Comparison of ENCODE assay signal across 17 cellular contexts in the genomic region with DNA sequence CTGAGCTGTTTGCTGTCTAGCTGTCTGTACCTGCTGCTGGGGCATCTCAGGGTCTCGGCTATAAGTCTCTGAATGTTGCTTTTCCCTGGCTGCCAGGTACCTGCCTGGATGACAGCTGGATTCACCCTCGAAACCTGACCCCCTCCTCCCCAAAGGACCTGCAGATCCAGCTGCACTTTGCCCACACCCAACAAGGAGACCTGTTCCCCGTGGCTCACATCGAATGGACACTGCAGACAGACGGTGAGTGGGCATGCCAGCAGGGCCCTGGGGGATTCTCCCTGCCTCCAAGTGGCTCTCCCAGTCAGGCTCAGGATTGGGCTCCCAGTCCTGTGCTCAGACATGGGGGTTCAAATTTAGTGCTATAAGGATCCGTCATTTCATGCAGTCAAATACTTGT. TPM values are rescaled to one million over a fixed set of nuclear protein-coding genes. Genes with fewer than 3 reads are reported as not detected.
DNase-seq lines count a peak whose midpoint lies in the region; ATAC-seq and TF ChIP-seq lines count a peak whose summit lies in the region.
"Had no signal": no experiment of that assay in that cellular context is flagged by ENCODE, and none has a peak within 500 bp of the region (broad histone marks: within the 10 kb centered on the region; RNA-seq: fewer than 3 reads in every experiment).

No MANE protein-coding gene starts in this region.

- H3K27ac Mint-ChIP-seq in stimulated activated naive CD8-positive, alpha-beta T cell treated with anti-CD3 and anti-CD28 coated beads, Interleukin-15, Interleukin-2, amounts not matched to agents 100 ng/mL and 50 ng/mL, for 24 hours, result no peak overlapping the region

- H3K4me3 Mint-ChIP-seq in stimulated activated naive CD8-positive, alpha-beta T cell treated with anti-CD3 and anti-CD28 coated beads, Interleukin-15, Interleukin-2, amounts not matched to agents 100 ng/mL and 50 ng/mL, for 24 hours, result peak overlapping the region; percentile 17
- H3K4me3 Mint-ChIP-seq: neural crest cell had no signal

- no peak overlapping the region for H3K4me3 ChIP-seq in upper lobe of right lung
- H3K4me3 ChIP-seq: hepatocyte, thyroid gland had no signal

- H3K27me3 ChIP-seq in upper lobe of right lung, result no peaks in the 10 kb centered on the region
- H3K27me3 ChIP-seq: hepatocyte, thyroid gland had no signal

- no peak for ATAC-seq in stimulated activated naive CD8-positive, alpha-beta T cell treated with anti-CD3 and anti-CD28 coated beads, Interleukin-15, Interleukin-2, amounts not matched to agents 100 U/mL and 50 U/mL, for 24 hours
- ATAC-seq in upper lobe of right lung (no peak), HG03354 (IDR thresholded peaks at IDR 0.05; ENCODE audit: poor library complexity, severe bottlenecking, unreplicated experiment) (no peak), GM19455 (IDR thresholded peaks at IDR 0.05; ENCODE audit: unreplicated experiment) (no peak)

- peaks cover 47% of the 10 kb centered on the region for H3K36me3 ChIP-seq in KOPT-K1 (ENCODE audit: insufficient read depth, low read length)
- peaks cover 59% of the 10 kb centered on the region for H3K36me3 ChIP-seq in upper lobe of right lung

- H3K4me1 Mint-ChIP-seq in stimulated activated naive CD8-positive, alpha-beta T cell treated with anti-CD3 and anti-CD28 coated beads, Interleukin-15, Interleukin-2, amounts not matched to agents 100 ng/mL and 50 ng/mL, for 24 hours (ENCODE audit: low read depth), result peaks cover 88% of the 10 kb centered on the region
- H3K4me1 Mint-ChIP-seq: neural crest cell had no signal

- intact Hi-C loops in upper lobe of right lung (cut with DNase I), result no loop called here

- no peak for DNase-seq in stimulated activated naive CD8-positive, alpha-beta T cell treated with anti-CD3 and anti-CD28 coated beads, Interleukin-15, Interleukin-2, amounts not matched to agents 100 U/mL and 50 U/mL, for 24 hours
- DNase-seq in islet precursor cell (peak; percentile 44), upper lobe of right lung (peak; percentile 31), NCI-H748 (lab: John Stamatoyannopoulos, UW; ENCODE audit: unreplicated experiment) (no peak)
- DNase-seq: DMS 273 treated with DMSO at 0.1 percent for 48 hours, foreskin fibroblast, mesenchymal stem cell, NCI-H345, RPMI8226, thyroid gland had no signal

- H3K27ac ChIP-seq in KOPT-K1 (ENCODE audit: low read depth, low read length, poor library complexity, severe bottlenecking) (peak overlapping the region; percentile 57), upper lobe of right lung (peak overlapping the region; percentile 26)
- H3K27ac ChIP-seq: hepatocyte, thyroid gland, VCaP had no signal

- peaks cover 65% of the 10 kb centered on the region for H3K36me3 Mint-ChIP-seq in stimulated activated naive CD8-positive, alpha-beta T cell treated with anti-CD3 and anti-CD28 coated beads, Interleukin-15, Interleukin-2, amounts not matched to agents 100 ng/mL and 50 ng/mL, for 24 hours (ENCODE audit: low read depth)

- no peaks in the 10 kb centered on the region for H3K27me3 Mint-ChIP-seq in stimulated activated naive CD8-positive, alpha-beta T cell treated with anti-CD3 and anti-CD28 coated beads, Interleukin-15, Interleukin-2, amounts not matched to agents 100 ng/mL and 50 ng/mL, for 24 hours

- no peaks in the 10 kb centered on the region for H3K9me3 ChIP-seq in KOPT-K1 (ENCODE audit: insufficient read depth, low read length, poor library complexity, severe bottlenecking)
- H3K9me3 ChIP-seq in upper lobe of right lung, result no peaks in the 10 kb centered on the region
- H3K9me3 ChIP-seq: thyroid gland had no signal

- no peak for TF ChIP-seq CTCF in upper lobe of right lung (IDR thresholded peaks at IDR 0.05)

- peaks cover 20% of the 10 kb centered on the region for H3K4me1 ChIP-seq in upper lobe of right lung
- H3K4me1 ChIP-seq: thyroid gland had no signal

- no peaks in the 10 kb centered on the region for H3K9me3 Mint-ChIP-seq in stimulated activated naive CD8-positive, alpha-beta T cell treated with anti-CD3 and anti-CD28 coated beads, Interleukin-15, Interleukin-2, amounts not matched to agents 100 ng/mL and 50 ng/mL, for 24 hours
- H3K9me3 Mint-ChIP-seq: neural crest cell had no signal

RNA-seq across cellular contexts. Expression of gene IL17RA, which starts 12.9 kb away (rescaled TPM):
- total RNA-seq in upper lobe of right lung, result 49.8 TPM

RNA-seq across cellular contexts. Expression of gene TMEM121B, which starts 23.5 kb away (rescaled TPM):
- 2.1 TPM for total RNA-seq in upper lobe of right lung

Comparison
In these comparisons a context has a peak if more than half of its experiments do, and no peak if none do; other contexts are left out.
1. DNase-seq: peak in islet precursor cell (single experiment) and upper lobe of right lung (single experiment); none in stimulated activated naive CD8-positive, alpha-beta T cell treated with anti-CD3 and anti-CD28 coated beads, Interleukin-15, Interleukin-2, amounts not matched to agents 100 U/mL and 50 U/mL, for 24 hours (single experiment) and NCI-H748 (single experiment).